In the genomic region with DNA sequence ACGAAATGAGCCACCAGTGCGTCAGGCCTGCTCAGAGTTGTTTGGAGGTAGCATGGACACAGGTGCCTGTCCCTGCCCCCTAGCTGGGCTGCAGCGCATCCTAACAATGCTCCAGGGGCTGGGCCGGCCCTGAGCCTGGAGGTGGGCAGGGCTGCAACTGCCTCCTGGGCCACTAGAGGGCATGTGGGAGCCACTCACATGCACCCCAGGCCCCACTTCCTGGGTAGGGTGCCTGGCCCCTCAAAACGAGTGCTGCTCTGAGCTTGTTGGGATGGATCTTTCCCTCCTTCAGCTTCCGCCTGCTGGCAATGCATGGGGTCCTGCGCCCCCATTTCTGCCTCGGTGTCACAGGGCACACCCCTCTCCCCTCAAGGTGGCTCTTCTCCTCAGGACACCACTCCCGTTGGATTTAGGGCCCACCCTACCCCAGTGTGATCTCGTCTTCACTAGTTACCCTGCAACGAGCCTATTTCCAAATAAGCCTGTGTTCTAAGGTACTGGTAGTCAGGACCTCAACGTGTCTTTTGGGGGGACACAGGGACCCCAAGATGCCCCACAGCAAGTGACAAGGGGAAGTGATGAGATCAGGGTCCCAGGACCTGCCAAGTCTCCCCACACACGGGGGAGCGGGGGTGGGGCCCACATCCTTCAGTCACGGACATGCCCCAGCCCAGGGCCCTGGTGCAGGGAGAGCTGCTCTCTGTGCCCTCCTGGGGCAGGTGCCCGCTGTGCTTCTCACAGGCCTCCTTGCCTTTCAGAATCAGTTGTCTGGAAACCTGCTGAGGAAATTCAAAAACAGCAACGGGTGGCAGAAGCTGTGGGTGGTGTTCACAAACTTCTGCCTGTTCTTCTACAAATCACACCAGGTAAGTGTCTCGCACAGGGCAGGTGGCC, we compare ENCODE assay signal across 8 cellular contexts.
DNase-seq lines count a peak whose midpoint lies in the region; ATAC-seq and TF ChIP-seq lines count a peak whose summit lies in the region.

No MANE protein-coding gene starts in this region.

- peaks cover 17% of the 10 kb centered on the region for H3K36me3 Mint-ChIP-seq in activated CD4-positive, alpha-beta memory T cell treated with anti-CD3 and anti-CD28 coated beads, Interleukin-2, amount 10 ng/mL, durations not matched to agents 7 days and 5 days (ENCODE audit: low read depth)

- peak; percentile 98 for TF ChIP-seq CTCF in AG04449 (IDR thresholded peaks at IDR 0.05; ENCODE audit: insufficient read depth, low read length, missing control alignments)

- CTCF ChIA-PET in AG04449 (lab: Yijun Ruan, JAX): interaction anchor here (0.5 to 6.9 kb wide), 58 partner anchors 8 to 589 kb away, joined by 3 to 114 read pairs (median 4); no protein-coding TSS in a partner anchor
- CTCF ChIA-PET in activated CD4-positive, alpha-beta memory T cell treated with anti-CD3 and anti-CD28 coated beads, Interleukin-2, amount 10 ng/mL, durations not matched to agents 7 days and 5 days (lab: Charles Lee): interaction anchor here (0.6 to 4.6 kb wide), 39 partner anchors 8 to 589 kb away, joined by 3 to 125 read pairs (median 5); no protein-coding TSS in a partner anchor

- DNase-seq in AG04449 (ENCODE audit: low read depth, low spot score) (no peak), NCI-H510A (lab: John Stamatoyannopoulos, UW) (peak; percentile 28), mucosa of gallbladder (ENCODE audit: low spot score) (peak; percentile 73)
- DNase-seq in activated CD4-positive, alpha-beta memory T cell treated with anti-CD3 and anti-CD28 coated beads, Interleukin-2, amount 10 ng/mL, durations not matched to agents 7 days and 5 days: peak; percentile 82
- DNase-seq in effector CD8-positive, alpha-beta T cell (lab: John Stamatoyannopoulos, UW): peak; percentile 68
- DNase-seq in stimulated activated CD8-positive, alpha-beta memory T cell treated with anti-CD3 and anti-CD28 coated beads, Interleukin-7, amount 100 ng/mL, for 48 hours (ENCODE audit: extremely low read depth in 1 of 2, low read depth in 1 of 2): peak; percentile 53 to 62

- H3K27ac Mint-ChIP-seq in activated CD4-positive, alpha-beta memory T cell treated with anti-CD3 and anti-CD28 coated beads, Interleukin-2, amount 10 ng/mL, durations not matched to agents 7 days and 5 days: peak overlapping the region; percentile 54

- no peaks in the 10 kb centered on the region for H3K9me3 Mint-ChIP-seq in activated CD4-positive, alpha-beta memory T cell treated with anti-CD3 and anti-CD28 coated beads, Interleukin-2, amount 10 ng/mL, durations not matched to agents 7 days and 5 days

- peaks cover 22% of the 10 kb centered on the region for H3K4me1 Mint-ChIP-seq in activated CD4-positive, alpha-beta memory T cell treated with anti-CD3 and anti-CD28 coated beads, Interleukin-2, amount 10 ng/mL, durations not matched to agents 7 days and 5 days

- H3K4me3 Mint-ChIP-seq in activated CD4-positive, alpha-beta memory T cell treated with anti-CD3 and anti-CD28 coated beads, Interleukin-2, amount 10 ng/mL, durations not matched to agents 7 days and 5 days: peak overlapping the region; percentile 14

- ATAC-seq in GM18508 (IDR thresholded peaks at IDR 0.05; ENCODE audit: insufficient read depth, unreplicated experiment) (peak; percentile 86), HG02973 (IDR thresholded peaks at IDR 0.05; ENCODE audit: unreplicated experiment) (peak; percentile 93)

- POLR2A ChIA-PET in AG04449 (lab: Yijun Ruan, JAX): interaction anchor here (1.5 kb wide), 1 partner anchor 131 kb away, joined by 3 read pairs; a partner anchor contains a TSS
- POLR2A ChIA-PET in activated CD4-positive, alpha-beta memory T cell treated with anti-CD3 and anti-CD28 coated beads, Interleukin-2, amount 10 ng/mL, durations not matched to agents 7 days and 5 days (lab: Charles Lee): interaction anchor here (0.6 to 2.0 kb wide), 12 partner anchors 11 to 226 kb away, joined by 3 to 8 read pairs (median 4); a partner anchor contains a TSS

- H3K27me3 Mint-ChIP-seq in activated CD4-positive, alpha-beta memory T cell treated with anti-CD3 and anti-CD28 coated beads, Interleukin-2, amount 10 ng/mL, durations not matched to agents 7 days and 5 days: no peaks in the 10 kb centered on the region

- no peak overlapping the region for H3K4me3 ChIP-seq in AG04449 (ENCODE audit: low read depth, low read length)
